In the genomic region with DNA sequence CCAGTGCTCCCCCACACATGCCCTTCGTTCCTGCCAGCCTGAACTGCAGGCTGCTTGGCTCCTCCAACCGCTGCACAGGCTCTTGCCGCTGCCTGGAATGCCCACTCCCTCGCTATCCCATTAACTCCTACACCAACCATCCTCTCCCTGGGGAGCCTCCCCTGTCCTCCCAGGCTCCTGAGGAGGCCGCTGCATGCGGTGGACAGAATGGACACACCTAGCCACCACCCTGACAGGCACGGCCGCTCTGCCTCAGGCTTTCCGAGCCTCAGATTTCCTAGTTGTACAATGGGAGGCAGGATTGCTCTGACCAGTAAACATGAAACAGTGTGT, we compare ENCODE assay signal across 9 cellular contexts. TPM values are rescaled to one million over a fixed set of nuclear protein-coding genes. Genes with fewer than 3 reads are reported as not detected.
A peak's percentile ranks its signal among the peaks of the same experiment; 100 is the strongest.
DNase-seq lines count a peak whose midpoint lies in the region; ATAC-seq and TF ChIP-seq lines count a peak whose summit lies in the region.
"Had no signal": no experiment of that assay in that cellular context is flagged by ENCODE, and none has a peak within 500 bp of the region (broad histone marks: within the 10 kb centered on the region; RNA-seq: fewer than 3 reads in every experiment).

No MANE protein-coding gene starts in this region.

- TF ChIP-seq POLR2A in heart left ventricle (IDR thresholded peaks at IDR 0.05) (no peak), uterus (IDR thresholded peaks at IDR 0.05) (no peak)

- TF ChIP-seq CTCF in heart left ventricle (IDR thresholded peaks at IDR 0.05) (no peak), uterus (IDR thresholded peaks at IDR 0.05) (no peak)

- H3K9me3 ChIP-seq in heart left ventricle: no peaks in the 10 kb centered on the region
- no peaks in the 10 kb centered on the region for H3K9me3 ChIP-seq in endocrine pancreas (ENCODE audit: control insufficient read depth, low read length)
- no peaks in the 10 kb centered on the region for H3K9me3 ChIP-seq in uterus

- 61 to 75% (median 70%) methylated on average over 9 of the region's 9 CpGs for WGBS in heart left ventricle, 4 donors

- intact Hi-C loops in heart left ventricle (cut with DNase I) (no loop called here), Right ventricle myocardium inferior (cut with DNase I) (no loop called here), uterus (cut with DNase I; ENCODE audit: low total_unique reads) (no loop called here)

- DNase-seq in heart left ventricle: peak in 2 of 5 donors; percentile 46 to 50
- no peak for DNase-seq in Right ventricle myocardium inferior (ENCODE audit: missing footprints)
- peak; percentile 53 for DNase-seq in myocyte (ENCODE audit: low read depth)
- DNase-seq in uterus: no peak
- no peak for DNase-seq in activated T-cell treated with anti-CD3 and anti-CD28 coated beads, Interleukin-2, amount 50 U/mL, for 48 hours
- DNase-seq in NCI-H1105 treated with DMSO at 0.1 percent for 48 hours (lab: John Stamatoyannopoulos, UW): no peak
- DNase-seq: SHP77 treated with DMSO at 0.1 percent for 48 hours had no signal

- peak overlapping the region; percentile 55 for H3K9ac ChIP-seq in endocrine pancreas (ENCODE audit: control insufficient read depth, insufficient read depth, low read length)

- H3K4me1 ChIP-seq in heart left ventricle (peaks cover 4 to 74% (median 41%) of the 10 kb centered on the region in 12 donors), endocrine pancreas (ENCODE audit: control insufficient read depth, insufficient read depth, low read length) (no peaks in the 10 kb centered on the region), uterus (peaks cover 11 to 24% of the 10 kb centered on the region in 2 donors)

- peaks cover 0 to 12% (median 5%) of the 10 kb centered on the region in 9 donors for H3K36me3 ChIP-seq in heart left ventricle
- no peaks in the 10 kb centered on the region for H3K36me3 ChIP-seq in endocrine pancreas (ENCODE audit: control insufficient read depth, insufficient read depth, low read length)
- H3K36me3 ChIP-seq in uterus: no peaks in the 10 kb centered on the region

- ATAC-seq in heart left ventricle (peak in 2 of 4 donors; percentile 8 to 30), Right ventricle myocardium inferior (no peak), GM18517 (IDR thresholded peaks at IDR 0.05; ENCODE audit: unreplicated experiment) (no peak)

- H3K27me3 ChIP-seq in heart left ventricle (no peaks in the 10 kb centered on the region), endocrine pancreas (ENCODE audit: control insufficient read depth, insufficient read depth, low read length) (no peaks in the 10 kb centered on the region), uterus (no peaks in the 10 kb centered on the region)

- H3K27ac ChIP-seq in heart left ventricle (peak overlapping the region; percentile 77 to 94 (median 89)), uterus (peak overlapping the region; percentile 91 to 97)

- peak overlapping the region in 8 of 12 donors; percentile 17 to 86 (median 79) for H3K4me3 ChIP-seq in heart left ventricle
- no peak overlapping the region for H3K4me3 ChIP-seq in endocrine pancreas (ENCODE audit: control insufficient read depth, insufficient read depth, low read length)
- H3K4me3 ChIP-seq in uterus: peak overlapping the region; percentile 61 to 62

RNA-seq across cellular contexts. Expression of gene PLXNB1, which starts 2.3 kb away (rescaled TPM):
- total RNA-seq in heart left ventricle (10 to 100 TPM; 28.0 to 71.8 (median 46.4) TPM), Right ventricle myocardium inferior (45.4 TPM), myocyte (59.2 and 75.7 TPM in 2 replicates), uterus (100 to 1,000 TPM in 1 of 4 donors, 10 to 100 TPM in 3; 23.5 to 133 (median 60.9) TPM)
- 10 to 100 TPM; 31.8 to 64.6 TPM for polyA plus RNA-seq in heart left ventricle
- 52.3 TPM for polyA plus RNA-seq in myocyte (2012)

RNA-seq across cellular contexts. Expression of gene CCDC51, which starts 12.3 kb away (rescaled TPM):
- 10 to 100 TPM in 6 of 9 donors, 1 to 10 TPM in 3; 8.2 to 14.8 (median 11.6) TPM for total RNA-seq in heart left ventricle
- polyA plus RNA-seq in heart left ventricle: 10 to 100 TPM in 1 of 2 donors, 1 to 10 TPM in 1; 9.3 to 13.5 TPM
- 13.3 TPM for total RNA-seq in Right ventricle myocardium inferior
- total RNA-seq in myocyte: 26.2 and 39.4 TPM in 2 replicates
- polyA plus RNA-seq in myocyte (2012): 26.5 TPM
- total RNA-seq in uterus: 10 to 100 TPM in 2 of 4 donors, 1 to 10 TPM in 2; 2.6 to 11.1 (median 7.8) TPM

RNA-seq across cellular contexts. Expression of gene TMA7, which starts 12.5 kb away (rescaled TPM):
- 100 to 1,000 TPM; 177 to 284 (median 198) TPM for total RNA-seq in heart left ventricle
- 100 to 1,000 TPM; 289 to 733 TPM for polyA plus RNA-seq in heart left ventricle
- total RNA-seq in Right ventricle myocardium inferior: 251 TPM
- total RNA-seq in myocyte: 195 and 221 TPM in 2 replicates
- polyA plus RNA-seq in myocyte (2012): 417 TPM
- 100 to 1,000 TPM in 3 of 4 donors, 10 to 100 TPM in 1; 94.8 to 195 (median 141) TPM for total RNA-seq in uterus

RNA-seq across cellular contexts. Expression of gene ATRIP, which starts 18.9 kb away (rescaled TPM):
- total RNA-seq in heart left ventricle: 1 to 10 TPM; 2.1 to 5.0 (median 3.6) TPM
- 1 to 10 TPM; 2.6 to 5.1 TPM for polyA plus RNA-seq in heart left ventricle
- total RNA-seq in Right ventricle myocardium inferior: 3.2 TPM
- total RNA-seq in myocyte: 7.8 and 10.4 TPM in 2 replicates
- polyA plus RNA-seq in myocyte (2012): 6.5 TPM
- total RNA-seq in uterus: 10 to 100 TPM in 1 of 4 donors, 1 to 10 TPM in 3; 5.3 to 11.5 (median 7.5) TPM

RNA-seq across cellular contexts. Expression of gene FBXW12, which starts 55.6 kb away (rescaled TPM):
- total RNA-seq in heart left ventricle (not detected), Right ventricle myocardium inferior (not detected), myocyte (0.21 TPM in 1 of 2 replicates, not detected in the other), uterus (under 1 TPM in 2 of 4 donors, not detected in 2; 0.37 to 0.55 TPM)
- polyA plus RNA-seq in heart left ventricle: not detected
- polyA plus RNA-seq in myocyte (2012): 0.28 TPM
